1 cellular context compared by ENCODE assay signal in the genomic region with DNA sequence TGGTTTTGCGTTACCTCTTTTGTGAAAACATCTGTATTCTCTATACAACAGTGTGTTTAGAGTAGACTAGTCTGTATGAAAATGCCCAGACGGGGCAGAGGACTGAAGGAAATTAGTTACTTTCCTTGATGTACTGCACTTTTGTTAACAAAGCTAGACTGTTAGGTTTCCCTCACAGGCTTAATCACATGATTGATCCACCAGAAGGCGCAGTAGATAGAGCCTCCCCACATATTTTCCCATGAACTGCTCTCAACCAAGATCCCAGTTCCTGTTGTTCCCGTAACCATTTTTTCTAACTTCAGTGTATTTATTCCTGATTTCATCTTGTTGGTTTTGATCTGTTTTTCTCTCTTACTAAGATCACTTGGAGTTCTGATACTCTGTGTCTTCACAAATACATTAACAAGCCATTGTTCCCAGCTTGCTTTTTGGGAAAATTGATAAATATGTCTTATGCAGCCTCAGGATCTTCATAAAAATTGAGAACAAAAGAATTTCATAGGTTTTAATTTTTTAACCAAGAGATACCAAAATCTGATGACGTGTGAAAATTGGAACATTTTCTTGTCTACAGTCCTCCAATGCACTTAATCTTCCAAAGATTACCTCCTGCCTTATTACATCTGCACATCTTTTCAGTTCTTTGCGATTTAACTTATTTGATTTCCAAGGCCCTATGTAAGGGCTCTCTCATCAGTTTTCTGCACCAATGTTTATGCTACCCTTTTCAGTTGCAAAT.
TF ChIP-seq lines count a peak whose summit lies in the region.

No MANE protein-coding gene starts in this region.

TF ChIP-seq in K562, 482 proteins besides CTCF, POLR2A, EP300 and RAD21 (continued from another document and continues in another):
- TF ChIP-seq, protein P1, sequence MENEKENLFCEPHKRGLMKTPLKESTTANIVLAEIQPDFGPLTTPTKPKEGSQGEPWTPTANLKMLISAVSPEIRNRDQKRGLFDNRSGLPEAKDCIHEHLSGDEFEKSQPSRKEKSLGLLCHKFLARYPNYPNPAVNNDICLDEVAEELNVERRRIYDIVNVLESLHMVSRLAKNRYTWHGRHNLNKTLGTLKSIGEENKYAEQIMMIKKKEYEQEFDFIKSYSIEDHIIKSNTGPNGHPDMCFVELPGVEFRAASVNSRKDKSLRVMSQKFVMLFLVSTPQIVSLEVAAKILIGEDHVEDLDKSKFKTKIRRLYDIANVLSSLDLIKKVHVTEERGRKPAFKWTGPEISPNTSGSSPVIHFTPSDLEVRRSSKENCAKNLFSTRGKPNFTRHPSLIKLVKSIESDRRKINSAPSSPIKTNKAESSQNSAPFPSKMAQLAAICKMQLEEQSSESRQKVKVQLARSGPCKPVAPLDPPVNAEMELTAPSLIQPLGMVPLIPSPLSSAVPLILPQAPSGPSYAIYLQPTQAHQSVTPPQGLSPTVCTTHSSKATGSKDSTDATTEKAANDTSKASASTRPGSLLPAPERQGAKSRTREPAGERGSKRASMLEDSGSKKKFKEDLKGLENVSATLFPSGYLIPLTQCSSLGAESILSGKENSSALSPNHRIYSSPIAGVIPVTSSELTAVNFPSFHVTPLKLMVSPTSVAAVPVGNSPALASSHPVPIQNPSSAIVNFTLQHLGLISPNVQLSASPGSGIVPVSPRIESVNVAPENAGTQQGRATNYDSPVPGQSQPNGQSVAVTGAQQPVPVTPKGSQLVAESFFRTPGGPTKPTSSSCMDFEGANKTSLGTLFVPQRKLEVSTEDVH (IDR thresholded peaks at IDR 0.05; ENCODE audit: low read depth, partially characterized antibody): no peak
- TF ChIP-seq RFX7 (CRISPR knock-in tag; IDR thresholded peaks at IDR 0.05) (no peak), ZNF146 (CRISPR knock-in tag; IDR thresholded peaks at IDR 0.05; ENCODE audit: unreplicated experiment) (no peak), ZNF740 (CRISPR knock-in tag; IDR thresholded peaks at IDR 0.05) (no peak), ZNF740 (tag; IDR thresholded peaks at IDR 0.05) (no peak), BRF1 (IDR thresholded peaks at IDR 0.05; ENCODE audit: borderline replicate concordance, extremely low read depth, insufficient read length) (no peak), TAF1 (IDR thresholded peaks at IDR 0.05; ENCODE audit: control insufficient read depth, extremely low read depth, insufficient read depth, low read length, severe bottlenecking) (peak; percentile 23), ELF1 (tag; IDR thresholded peaks at IDR 0.05) (no peak), GATA2 (CRISPR knock-in tag; IDR thresholded peaks at IDR 0.05) (peak; percentile 23; the same call in 1 of the 2 replicates), AFF4 (CRISPR knock-in tag; IDR thresholded peaks at IDR 0.05) (no peak), SMARCA5 (IDR thresholded peaks at IDR 0.05) (no peak), RB1 (IDR thresholded peaks at IDR 0.05; ENCODE audit: low read depth) (peak; percentile 28; the same call in 1 of the 2 replicates), SP1 (CRISPR knock-in tag; IDR thresholded peaks at IDR 0.05) (no peak), ARID1B (IDR thresholded peaks at IDR 0.05) (peak; percentile 82), CREM (IDR thresholded peaks at IDR 0.05; ENCODE audit: low read depth) (0 out of 2 replicates have a peak, but pooled peaks have one; percentile 17), HIVEP1 (CRISPR knock-in tag; IDR thresholded peaks at IDR 0.05) (no peak), MYNN (IDR thresholded peaks at IDR 0.05) (no peak), MYNN (CRISPR knock-in tag; IDR thresholded peaks at IDR 0.05) (no peak), TCF3 (CRISPR knock-in tag; IDR thresholded peaks at IDR 0.05) (peak; percentile 66), SREBF1 (IDR thresholded peaks at IDR 0.05; ENCODE audit: borderline replicate concordance, low read depth, low read length) (no peak), KLF13 (tag; IDR thresholded peaks at IDR 0.05; ENCODE audit: borderline replicate concordance, low read depth) (no peak), ZNF318 (IDR thresholded peaks at IDR 0.05; ENCODE audit: borderline replicate concordance in 1 of 2, low read depth in 1 of 2) (no peak), MITF (IDR thresholded peaks at IDR 0.05) (peak; percentile 48; the same call in 1 of the 2 replicates), ZNF785 (CRISPR knock-in tag; IDR thresholded peaks at IDR 0.05) (no peak), MTA1 (IDR thresholded peaks at IDR 0.05; ENCODE audit: borderline replicate concordance) (no peak), ZNF592 (IDR thresholded peaks at IDR 0.05) (no peak)
- TF ChIP-seq, protein P2, sequence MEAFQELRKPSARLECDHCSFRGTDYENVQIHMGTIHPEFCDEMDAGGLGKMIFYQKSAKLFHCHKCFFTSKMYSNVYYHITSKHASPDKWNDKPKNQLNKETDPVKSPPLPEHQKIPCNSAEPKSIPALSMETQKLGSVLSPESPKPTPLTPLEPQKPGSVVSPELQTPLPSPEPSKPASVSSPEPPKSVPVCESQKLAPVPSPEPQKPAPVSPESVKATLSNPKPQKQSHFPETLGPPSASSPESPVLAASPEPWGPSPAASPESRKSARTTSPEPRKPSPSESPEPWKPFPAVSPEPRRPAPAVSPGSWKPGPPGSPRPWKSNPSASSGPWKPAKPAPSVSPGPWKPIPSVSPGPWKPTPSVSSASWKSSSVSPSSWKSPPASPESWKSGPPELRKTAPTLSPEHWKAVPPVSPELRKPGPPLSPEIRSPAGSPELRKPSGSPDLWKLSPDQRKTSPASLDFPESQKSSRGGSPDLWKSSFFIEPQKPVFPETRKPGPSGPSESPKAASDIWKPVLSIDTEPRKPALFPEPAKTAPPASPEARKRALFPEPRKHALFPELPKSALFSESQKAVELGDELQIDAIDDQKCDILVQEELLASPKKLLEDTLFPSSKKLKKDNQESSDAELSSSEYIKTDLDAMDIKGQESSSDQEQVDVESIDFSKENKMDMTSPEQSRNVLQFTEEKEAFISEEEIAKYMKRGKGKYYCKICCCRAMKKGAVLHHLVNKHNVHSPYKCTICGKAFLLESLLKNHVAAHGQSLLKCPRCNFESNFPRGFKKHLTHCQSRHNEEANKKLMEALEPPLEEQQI (IDR thresholded peaks at IDR 0.05): no peak
